ENCODE assay signal across 8 cellular contexts in genomic region chr16:660459-661183, GRCh38. TPM values are rescaled to one million over a fixed set of nuclear protein-coding genes. Genes with fewer than 3 reads are reported as not detected.
A peak's percentile ranks its signal among the peaks of the same experiment; 100 is the strongest.
DNase-seq lines count a peak whose midpoint lies in the region; ATAC-seq, FAIRE-seq and TF ChIP-seq lines count a peak whose summit lies in the region.

No MANE protein-coding gene starts in this region.

- no peaks in the 10 kb centered on the region for H4K20me1 ChIP-seq in osteoblast (ENCODE audit: insufficient read depth, low read length)

- H3K36me3 ChIP-seq in osteoblast (ENCODE audit: insufficient read depth, low read length) = peaks cover 5% of the 10 kb centered on the region

- H3K9me3 Mint-ChIP-seq in activated naive CD4-positive, alpha-beta T cell treated with anti-CD3 and anti-CD28 coated beads, Interleukin-2, amount 50 U/mL, for 24 hours = no peaks in the 10 kb centered on the region

- FAIRE-seq in GM18507 (lab: Jason Lieb, UNC) = peak; percentile 66

- peak; percentile 41 for TF ChIP-seq CTCF in osteoblast (IDR thresholded peaks at IDR 0.05; ENCODE audit: extremely low read depth, low read depth, low read length)

- H3K27me3 ChIP-seq in osteoblast (ENCODE audit: insufficient read depth, low read length) = no peaks in the 10 kb centered on the region

- no peaks in the 10 kb centered on the region for H3K27me3 Mint-ChIP-seq in activated naive CD4-positive, alpha-beta T cell treated with anti-CD3 and anti-CD28 coated beads, Interleukin-2, amount 50 U/mL, for 24 hours

- peak overlapping the region; percentile 72 for H2AFZ ChIP-seq in osteoblast (ENCODE audit: low read length)

- H3K4me1 ChIP-seq in osteoblast (ENCODE audit: insufficient read depth, low read length) = no peaks in the 10 kb centered on the region

- in situ Hi-C loops in SK-MEL-5 (cut with HindIII; ENCODE audit: low pct_unique_long_range_greater_than_20kb, low sequenced_read_pairs) = no loop called here

- H3K27ac Mint-ChIP-seq in activated naive CD4-positive, alpha-beta T cell treated with anti-CD3 and anti-CD28 coated beads, Interleukin-2, amount 50 U/mL, for 24 hours = no peak overlapping the region

- ATAC-seq in HG03520 (IDR thresholded peaks at IDR 0.05; ENCODE audit: unreplicated experiment) (peak; percentile 47), HG02571 (IDR thresholded peaks at IDR 0.05; ENCODE audit: unreplicated experiment) (no peak)

- H3K79me2 ChIP-seq in osteoblast (ENCODE audit: insufficient read depth, low read length) = no peaks in the 10 kb centered on the region

- peak overlapping the region; percentile 19 for H3K4me3 Mint-ChIP-seq in activated naive CD4-positive, alpha-beta T cell treated with anti-CD3 and anti-CD28 coated beads, Interleukin-2, amount 50 U/mL, for 24 hours

- DNase-seq in GM18507 (ENCODE audit: extremely low spot score, insufficient read length, low read depth) (peak; percentile 88), SK-MEL-5 (ENCODE audit: low read depth, low spot score) (peak; percentile 90), globus pallidus (ENCODE audit: low spot score) (peak; percentile 88), osteoblast (ENCODE audit: insufficient read length, low spot score, missing footprints) (peak; percentile 99), NCI-H524 (lab: John Stamatoyannopoulos, UW) (no peak)

- no peaks in the 10 kb centered on the region for H3K36me3 Mint-ChIP-seq in activated naive CD4-positive, alpha-beta T cell treated with anti-CD3 and anti-CD28 coated beads, Interleukin-2, amount 50 U/mL, for 24 hours

- H3K4me3 ChIP-seq in osteoblast (ENCODE audit: insufficient read depth, low read length) = peak overlapping the region; percentile 45

- H3K27ac ChIP-seq in osteoblast (ENCODE audit: low read depth, low read length) = no peak overlapping the region

- peaks cover 6% of the 10 kb centered on the region for H3K4me1 Mint-ChIP-seq in activated naive CD4-positive, alpha-beta T cell treated with anti-CD3 and anti-CD28 coated beads, Interleukin-2, amount 50 U/mL, for 24 hours

- H3K9me3 ChIP-seq in osteoblast (ENCODE audit: low read depth, low read length) = no peaks in the 10 kb centered on the region

- peak overlapping the region; percentile 69 for H3K4me2 ChIP-seq in osteoblast (ENCODE audit: insufficient read depth, low read length)

RNA-seq across cellular contexts. Expression of gene RHOT2, which starts 7.3 kb away (rescaled TPM):
- total RNA-seq in SK-MEL-5 (2014; rRNA removed; shearing (Covaris generic)) = 39.7 and 42.7 TPM in 2 replicates
- polyA plus RNA-seq in SK-MEL-5 (2015; cell fraction: cytosol; rRNA removed) = 63.6 and 74.8 TPM in 2 replicates
- 1,244 and 1,428 TPM in 2 replicates for polyA plus RNA-seq in SK-MEL-5 (2015; cell fraction: nucleus; rRNA removed)
- total RNA-seq in osteoblast = 35.9 and 42.0 TPM in 2 replicates

RNA-seq across cellular contexts. Expression of gene WDR90, which starts 11.5 kb away (rescaled TPM):
- total RNA-seq in SK-MEL-5 (2014; rRNA removed; shearing (Covaris generic)) = 10.3 and 12.4 TPM in 2 replicates
- 5.9 and 11.6 TPM in 2 replicates for polyA plus RNA-seq in SK-MEL-5 (2015; cell fraction: cytosol; rRNA removed)
- polyA plus RNA-seq in SK-MEL-5 (2015; cell fraction: nucleus; rRNA removed) = 243 and 249 TPM in 2 replicates
- total RNA-seq in osteoblast = 10.3 and 19.2 TPM in 2 replicates

RNA-seq across cellular contexts. Expression of gene RHBDL1, which starts 14.8 kb away (rescaled TPM):
- 0.19 and 0.34 TPM in 2 replicates for total RNA-seq in SK-MEL-5 (2014; rRNA removed; shearing (Covaris generic))
- polyA plus RNA-seq in SK-MEL-5 (2015; cell fraction: cytosol; rRNA removed) = 0.18 TPM in 1 of 2 replicates, not detected in the other
- polyA plus RNA-seq in SK-MEL-5 (2015; cell fraction: nucleus; rRNA removed) = 8.4 and 14.1 TPM in 2 replicates
- total RNA-seq in osteoblast = 0.88 and 1.1 TPM in 2 replicates

RNA-seq across cellular contexts. Expression of gene MCRIP2, which starts 19.0 kb away (rescaled TPM):
- total RNA-seq in SK-MEL-5 (2014; rRNA removed; shearing (Covaris generic)) = 34.4 and 37.8 TPM in 2 replicates
- 36.0 and 43.0 TPM in 2 replicates for polyA plus RNA-seq in SK-MEL-5 (2015; cell fraction: cytosol; rRNA removed)
- 60.3 and 75.1 TPM in 2 replicates for polyA plus RNA-seq in SK-MEL-5 (2015; cell fraction: nucleus; rRNA removed)
- 20.0 and 20.3 TPM in 2 replicates for total RNA-seq in osteoblast

RNA-seq across cellular contexts. Expression of gene STUB1, which starts 19.6 kb away (rescaled TPM):
- total RNA-seq in SK-MEL-5 (2014; rRNA removed; shearing (Covaris generic)) = 112 and 126 TPM in 2 replicates
- 154 and 155 TPM in 2 replicates for polyA plus RNA-seq in SK-MEL-5 (2015; cell fraction: cytosol; rRNA removed)
- 213 and 225 TPM in 2 replicates for polyA plus RNA-seq in SK-MEL-5 (2015; cell fraction: nucleus; rRNA removed)
- total RNA-seq in osteoblast = 88.1 and 102 TPM in 2 replicates

Comparison
In these comparisons a context has a peak if more than half of its experiments do, and no peak if none do; other contexts are left out.
1. DNase-seq: peak in GM18507 (single experiment), SK-MEL-5 (single experiment), globus pallidus (single experiment) and osteoblast (single experiment); none in NCI-H524 (0 of 2).